ENCODE assay signal across 36 cellular contexts in genomic region chr4:188190461-188190860, GRCh38. TPM values are rescaled to one million over a fixed set of nuclear protein-coding genes. Genes with fewer than 3 reads are reported as not detected.
"Had no signal": no experiment of that assay in that cellular context is flagged by ENCODE, and none has a peak within 500 bp of the region (broad histone marks: within the 10 kb centered on the region; RNA-seq: fewer than 3 reads in every experiment).

No MANE protein-coding gene starts in this region.

- H3K36me3 Mint-ChIP-seq: activated CD4-positive, alpha-beta memory T cell treated with anti-CD3 and anti-CD28 coated beads for 36 hours; activated naive CD4-positive, alpha-beta T cell treated with anti-CD3 and anti-CD28 coated beads, Interleukin-2, amount 50 U/mL, for 72 hours; T-cell had no signal

- ATAC-seq: activated naive CD4-positive, alpha-beta T cell treated with anti-CD3 and anti-CD28 coated beads, Interleukin-2, amount 50 U/mL, for 72 hours; activated naive CD8-positive, alpha-beta T cell treated with anti-CD3 and anti-CD28 coated beads, Interleukin-2, amount 50 U/mL, for 24 hours; activated T-cell treated with anti-CD3 and anti-CD28 coated beads, Interleukin-2, amount 50 U/mL, for 4 hours; body of pancreas; Panc1; Right ventricle myocardium inferior; T-cell had no signal

- H3K9me3 ChIP-seq: ascending aorta, body of pancreas had no signal

- H3K4me3 ChIP-seq: ascending aorta, body of pancreas, SK-N-MC had no signal

- H3K27ac Mint-ChIP-seq: activated CD4-positive, alpha-beta memory T cell treated with anti-CD3 and anti-CD28 coated beads for 36 hours; activated CD4-positive, alpha-beta T cell treated with anti-CD3 and anti-CD28 coated beads, Interleukin-2, amount 10 ng/mL, durations not matched to agents 7 days and 5 days; activated naive CD4-positive, alpha-beta T cell treated with anti-CD3 and anti-CD28 coated beads, Interleukin-2, amount 50 U/mL, for 72 hours; activated naive CD8-positive, alpha-beta T cell treated with anti-CD3 and anti-CD28 coated beads, Interleukin-2, amount 50 U/mL, for 24 hours; T-cell had no signal

- H3K4me1 ChIP-seq: body of pancreas had no signal

- H3K4me1 Mint-ChIP-seq: activated CD4-positive, alpha-beta T cell treated with anti-CD3 and anti-CD28 coated beads, Interleukin-2, amount 10 ng/mL, durations not matched to agents 7 days and 5 days; activated naive CD8-positive, alpha-beta T cell treated with anti-CD3 and anti-CD28 coated beads, Interleukin-2, amount 50 U/mL, for 24 hours; T-cell had no signal

- H3K4me3 Mint-ChIP-seq: activated CD4-positive, alpha-beta memory T cell treated with anti-CD3 and anti-CD28 coated beads for 36 hours; activated CD4-positive, alpha-beta T cell treated with anti-CD3 and anti-CD28 coated beads, Interleukin-2, amount 10 ng/mL, durations not matched to agents 7 days and 5 days; activated naive CD8-positive, alpha-beta T cell treated with anti-CD3 and anti-CD28 coated beads, Interleukin-2, amount 50 U/mL, for 24 hours; activated T-cell treated with anti-CD3 and anti-CD28 coated beads, Interleukin-2, amount 50 U/mL, for 4 hours; T-cell had no signal

- H3K36me3 ChIP-seq: ascending aorta had no signal

- H3K27me3 ChIP-seq: ascending aorta, body of pancreas had no signal

- H3K27ac ChIP-seq: ascending aorta, body of pancreas, SK-N-MC had no signal

- H3K9me3 Mint-ChIP-seq: activated T-cell treated with anti-CD3 and anti-CD28 coated beads, Interleukin-2, amount 50 U/mL, for 4 hours had no signal

- FAIRE-seq: bronchial epithelial cell, TTC549 had no signal

- H3K27me3 Mint-ChIP-seq: activated CD4-positive, alpha-beta memory T cell treated with anti-CD3 and anti-CD28 coated beads for 36 hours; activated CD4-positive, alpha-beta T cell treated with anti-CD3 and anti-CD28 coated beads, Interleukin-2, amount 10 ng/mL, durations not matched to agents 7 days and 5 days; activated naive CD8-positive, alpha-beta T cell treated with anti-CD3 and anti-CD28 coated beads, Interleukin-2, amount 50 U/mL, for 24 hours; T-cell had no signal

- DNase-seq: activated CD4-positive, alpha-beta memory T cell treated with anti-CD3 and anti-CD28 coated beads for 36 hours; activated CD4-positive, alpha-beta T cell treated with anti-CD3 and anti-CD28 coated beads, Interleukin-2, amount 10 ng/mL, durations not matched to agents 7 days and 5 days; activated CD4-positive, CD25-positive, alpha-beta regulatory T cell; activated CD8-positive, alpha-beta memory T cell treated with anti-CD3 and anti-CD28 coated beads for 24 hours; activated effector memory CD4-positive, alpha-beta T cell treated with anti-CD3 and anti-CD28 coated beads, Interleukin-2, amount 50 U/mL, for 16 hours; activated naive CD4-positive, alpha-beta T cell treated with Interleukin-2 at 50 U/mL for 16 hours; activated naive CD8-positive, alpha-beta T cell treated with anti-CD3 and anti-CD28 coated beads, Interleukin-2, amount 50 U/mL, for 24 hours; activated T-cell treated with anti-CD3 and anti-CD28 coated beads, Interleukin-2, amount 50 U/mL, for 4 hours; amniotic stem cell; body of pancreas; central memory CD4-positive, alpha-beta T cell; NCI-H1092; NCI-H1417 treated with DMSO at 0.1 percent for 48 hours; NCI-H1694; NCI-H2029; NCI-H2107; NCI-H2171 treated with DMSO at 0.1 percent for 48 hours; NCI-H226; NCI-H526 treated with DMSO at 0.1 percent for 48 hours; NCI-H82; NK-92 treated with Interleukin-12 subunit alpha and Interleukin-12 subunit beta, amount 100 ng/mL, for 24 hours; OCI-M1; RPMI8226; T-cell; T-helper 2 cell; T1000 had no signal

RNA-seq across cellular contexts. Expression of gene TRIML1, which starts 51.2 kb away (rescaled TPM):
- total RNA-seq: activated CD4-positive, alpha-beta memory T cell treated with anti-CD3 and anti-CD28 coated beads for 36 hours; activated CD4-positive, alpha-beta T cell treated with anti-CD3 and anti-CD28 coated beads, Interleukin-2, amount 10 ng/mL, durations not matched to agents 7 days and 5 days; activated naive CD4-positive, alpha-beta T cell treated with anti-CD3 and anti-CD28 coated beads, Interleukin-2, amount 50 U/mL, for 72 hours; activated T-cell treated with anti-CD3 and anti-CD28 coated beads, Interleukin-2, amount 50 U/mL, for 4 hours; ascending aorta; body of pancreas; bronchial epithelial cell; LHCN-M2; MCF 10A; NCI-H460; Right ventricle myocardium inferior; T-cell had no signal
